ENCODE assay signal across 1 cellular context in the genomic region with DNA sequence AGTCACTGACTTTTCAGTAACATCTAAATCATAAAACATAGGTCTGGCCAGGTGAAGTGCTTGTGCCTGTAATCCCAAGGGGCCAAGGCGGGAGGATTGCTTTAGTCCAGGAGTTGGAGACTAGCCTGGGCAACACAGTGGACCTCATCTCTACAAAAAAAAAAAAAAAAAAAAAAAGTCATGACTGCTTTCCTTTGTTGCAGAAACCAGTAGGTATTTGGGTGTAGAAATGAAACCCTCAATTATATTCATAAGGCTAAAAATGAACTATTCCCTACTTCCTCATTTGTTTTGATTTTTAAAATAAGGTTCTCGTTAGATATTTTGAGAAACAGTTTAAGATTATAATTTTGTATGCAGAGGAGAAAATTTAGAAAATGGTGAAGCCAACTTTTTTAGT.
TF ChIP-seq lines count a peak whose summit lies in the region.

No MANE protein-coding gene starts in this region.

TF ChIP-seq in GM23338, 12 proteins besides CTCF, POLR2A, EP300 and RAD21 (continued from another document):
- TF ChIP-seq, protein P1, sequence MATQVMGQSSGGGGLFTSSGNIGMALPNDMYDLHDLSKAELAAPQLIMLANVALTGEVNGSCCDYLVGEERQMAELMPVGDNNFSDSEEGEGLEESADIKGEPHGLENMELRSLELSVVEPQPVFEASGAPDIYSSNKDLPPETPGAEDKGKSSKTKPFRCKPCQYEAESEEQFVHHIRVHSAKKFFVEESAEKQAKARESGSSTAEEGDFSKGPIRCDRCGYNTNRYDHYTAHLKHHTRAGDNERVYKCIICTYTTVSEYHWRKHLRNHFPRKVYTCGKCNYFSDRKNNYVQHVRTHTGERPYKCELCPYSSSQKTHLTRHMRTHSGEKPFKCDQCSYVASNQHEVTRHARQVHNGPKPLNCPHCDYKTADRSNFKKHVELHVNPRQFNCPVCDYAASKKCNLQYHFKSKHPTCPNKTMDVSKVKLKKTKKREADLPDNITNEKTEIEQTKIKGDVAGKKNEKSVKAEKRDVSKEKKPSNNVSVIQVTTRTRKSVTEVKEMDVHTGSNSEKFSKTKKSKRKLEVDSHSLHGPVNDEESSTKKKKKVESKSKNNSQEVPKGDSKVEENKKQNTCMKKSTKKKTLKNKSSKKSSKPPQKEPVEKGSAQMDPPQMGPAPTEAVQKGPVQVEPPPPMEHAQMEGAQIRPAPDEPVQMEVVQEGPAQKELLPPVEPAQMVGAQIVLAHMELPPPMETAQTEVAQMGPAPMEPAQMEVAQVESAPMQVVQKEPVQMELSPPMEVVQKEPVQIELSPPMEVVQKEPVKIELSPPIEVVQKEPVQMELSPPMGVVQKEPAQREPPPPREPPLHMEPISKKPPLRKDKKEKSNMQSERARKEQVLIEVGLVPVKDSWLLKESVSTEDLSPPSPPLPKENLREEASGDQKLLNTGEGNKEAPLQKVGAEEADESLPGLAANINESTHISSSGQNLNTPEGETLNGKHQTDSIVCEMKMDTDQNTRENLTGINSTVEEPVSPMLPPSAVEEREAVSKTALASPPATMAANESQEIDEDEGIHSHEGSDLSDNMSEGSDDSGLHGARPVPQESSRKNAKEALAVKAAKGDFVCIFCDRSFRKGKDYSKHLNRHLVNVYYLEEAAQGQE (IDR thresholded peaks at IDR 0.05; ENCODE audit: unreplicated experiment): no peak
- TF ChIP-seq, protein P2, sequence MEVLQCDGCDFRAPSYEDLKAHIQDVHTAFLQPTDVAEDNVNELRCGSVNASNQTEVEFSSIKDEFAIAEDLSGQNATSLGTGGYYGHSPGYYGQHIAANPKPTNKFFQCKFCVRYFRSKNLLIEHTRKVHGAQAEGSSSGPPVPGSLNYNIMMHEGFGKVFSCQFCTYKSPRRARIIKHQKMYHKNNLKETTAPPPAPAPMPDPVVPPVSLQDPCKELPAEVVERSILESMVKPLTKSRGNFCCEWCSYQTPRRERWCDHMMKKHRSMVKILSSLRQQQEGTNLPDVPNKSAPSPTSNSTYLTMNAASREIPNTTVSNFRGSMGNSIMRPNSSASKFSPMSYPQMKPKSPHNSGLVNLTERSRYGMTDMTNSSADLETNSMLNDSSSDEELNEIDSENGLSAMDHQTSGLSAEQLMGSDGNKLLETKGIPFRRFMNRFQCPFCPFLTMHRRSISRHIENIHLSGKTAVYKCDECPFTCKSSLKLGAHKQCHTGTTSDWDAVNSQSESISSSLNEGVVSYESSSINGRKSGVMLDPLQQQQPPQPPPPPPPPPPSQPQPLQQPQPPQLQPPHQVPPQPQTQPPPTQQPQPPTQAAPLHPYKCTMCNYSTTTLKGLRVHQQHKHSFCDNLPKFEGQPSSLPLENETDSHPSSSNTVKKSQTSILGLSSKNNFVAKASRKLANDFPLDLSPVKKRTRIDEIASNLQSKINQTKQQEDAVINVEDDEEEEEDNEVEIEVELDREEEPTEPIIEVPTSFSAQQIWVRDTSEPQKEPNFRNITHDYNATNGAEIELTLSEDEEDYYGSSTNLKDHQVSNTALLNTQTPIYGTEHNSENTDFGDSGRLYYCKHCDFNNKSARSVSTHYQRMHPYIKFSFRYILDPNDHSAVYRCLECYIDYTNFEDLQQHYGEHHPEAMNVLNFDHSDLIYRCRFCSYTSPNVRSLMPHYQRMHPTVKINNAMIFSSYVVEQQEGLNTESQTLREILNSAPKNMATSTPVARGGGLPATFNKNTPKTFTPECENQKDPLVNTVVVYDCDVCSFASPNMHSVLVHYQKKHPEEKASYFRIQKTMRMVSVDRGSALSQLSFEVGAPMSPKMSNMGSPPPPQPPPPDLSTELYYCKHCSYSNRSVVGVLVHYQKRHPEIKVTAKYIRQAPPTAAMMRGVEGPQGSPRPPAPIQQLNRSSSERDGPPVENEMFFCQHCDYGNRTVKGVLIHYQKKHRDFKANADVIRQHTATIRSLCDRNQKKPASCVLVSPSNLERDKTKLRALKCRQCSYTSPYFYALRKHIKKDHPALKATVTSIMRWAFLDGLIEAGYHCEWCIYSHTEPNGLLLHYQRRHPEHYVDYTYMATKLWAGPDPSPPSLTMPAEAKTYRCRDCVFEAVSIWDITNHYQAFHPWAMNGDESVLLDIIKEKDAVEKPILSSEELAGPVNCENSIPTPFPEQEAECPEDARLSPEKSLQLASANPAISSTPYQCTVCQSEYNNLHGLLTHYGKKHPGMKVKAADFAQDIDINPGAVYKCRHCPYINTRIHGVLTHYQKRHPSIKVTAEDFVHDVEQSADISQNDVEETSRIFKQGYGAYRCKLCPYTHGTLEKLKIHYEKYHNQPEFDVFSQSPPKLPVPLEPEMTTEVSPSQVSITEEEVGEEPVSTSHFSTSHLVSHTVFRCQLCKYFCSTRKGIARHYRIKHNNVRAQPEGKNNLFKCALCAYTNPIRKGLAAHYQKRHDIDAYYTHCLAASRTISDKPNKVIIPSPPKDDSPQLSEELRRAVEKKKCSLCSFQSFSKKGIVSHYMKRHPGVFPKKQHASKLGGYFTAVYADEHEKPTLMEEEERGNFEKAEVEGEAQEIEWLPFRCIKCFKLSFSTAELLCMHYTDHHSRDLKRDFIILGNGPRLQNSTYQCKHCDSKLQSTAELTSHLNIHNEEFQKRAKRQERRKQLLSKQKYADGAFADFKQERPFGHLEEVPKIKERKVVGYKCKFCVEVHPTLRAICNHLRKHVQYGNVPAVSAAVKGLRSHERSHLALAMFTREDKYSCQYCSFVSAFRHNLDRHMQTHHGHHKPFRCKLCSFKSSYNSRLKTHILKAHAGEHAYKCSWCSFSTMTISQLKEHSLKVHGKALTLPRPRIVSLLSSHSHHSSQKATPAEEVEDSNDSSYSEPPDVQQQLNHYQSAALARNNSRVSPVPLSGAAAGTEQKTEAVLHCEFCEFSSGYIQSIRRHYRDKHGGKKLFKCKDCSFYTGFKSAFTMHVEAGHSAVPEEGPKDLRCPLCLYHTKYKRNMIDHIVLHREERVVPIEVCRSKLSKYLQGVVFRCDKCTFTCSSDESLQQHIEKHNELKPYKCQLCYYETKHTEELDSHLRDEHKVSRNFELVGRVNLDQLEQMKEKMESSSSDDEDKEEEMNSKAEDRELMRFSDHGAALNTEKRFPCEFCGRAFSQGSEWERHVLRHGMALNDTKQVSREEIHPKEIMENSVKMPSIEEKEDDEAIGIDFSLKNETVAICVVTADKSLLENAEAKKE (CRISPR knock-in tag; IDR thresholded peaks at IDR 0.05): no peak
- TF ChIP-seq ZNF331 (CRISPR knock-in tag; IDR thresholded peaks at IDR 0.05; ENCODE audit: low read depth): no peak
- TF ChIP-seq JUNB (IDR thresholded peaks at IDR 0.05; ENCODE audit: unreplicated experiment): no peak
- TF ChIP-seq CREB1 (CRISPR knock-in tag; IDR thresholded peaks at IDR 0.05; ENCODE audit: low read depth): no peak
- no peak for TF ChIP-seq ZNF114 (CRISPR knock-in tag; IDR thresholded peaks at IDR 0.05)
- TF ChIP-seq STAT1 (IDR thresholded peaks at IDR 0.05; ENCODE audit: unreplicated experiment): no peak
- TF ChIP-seq EZH2 (IDR thresholded peaks at IDR 0.05; ENCODE audit: low read depth, unreplicated experiment): no peak
- TF ChIP-seq EZH2phosphoT487 (IDR thresholded peaks at IDR 0.05; ENCODE audit: unreplicated experiment): no peak
- TF ChIP-seq POLR2AphosphoS5 (IDR thresholded peaks at IDR 0.05; ENCODE audit: low read depth): no peak
